11 cellular contexts compared by ENCODE assay signal in the genomic region with DNA sequence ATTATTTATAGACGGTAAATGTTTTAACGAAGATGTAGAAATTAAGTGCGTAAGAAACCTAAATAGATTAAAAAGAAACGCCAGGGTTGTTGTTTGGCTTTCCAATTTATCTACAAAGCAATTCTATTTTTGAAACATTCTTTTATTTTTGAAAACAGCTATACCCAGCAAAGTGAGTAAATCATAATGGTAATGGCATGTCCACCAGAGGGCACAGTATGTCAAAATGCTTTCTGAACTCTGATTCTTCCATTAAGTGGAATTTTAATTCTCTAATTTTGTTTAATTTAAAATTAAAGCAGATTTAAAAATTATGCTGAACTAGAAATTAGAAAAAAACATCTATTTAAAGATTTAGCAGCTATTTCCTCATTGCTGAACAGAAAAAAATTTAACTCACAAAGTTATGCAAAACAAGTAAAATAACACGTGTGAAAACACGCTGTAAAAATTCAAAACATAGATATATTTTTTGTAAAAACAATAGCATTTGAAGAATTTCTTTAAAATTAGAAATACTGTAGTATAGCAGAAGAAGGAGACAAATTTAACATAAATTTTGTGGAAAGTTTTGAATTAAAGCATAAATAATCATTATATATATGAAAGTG. TPM values are rescaled to one million over a fixed set of nuclear protein-coding genes. Genes with fewer than 3 reads are reported as not detected.
DNase-seq lines count a peak whose midpoint lies in the region; ATAC-seq and TF ChIP-seq lines count a peak whose summit lies in the region.
"Had no signal": no experiment of that assay in that cellular context is flagged by ENCODE, and none has a peak within 500 bp of the region (broad histone marks: within the 10 kb centered on the region; RNA-seq: fewer than 3 reads in every experiment).

No MANE protein-coding gene starts in this region.

- TF ChIP-seq RAD21 in Ishikawa (IDR thresholded peaks at IDR 0.05; ENCODE audit: low read depth) (peak; percentile 56), liver (IDR thresholded peaks at IDR 0.05) (peak; percentile 69 to 75)

- no peaks in the 10 kb centered on the region for H3K36me3 Mint-ChIP-seq in CD14-positive monocyte
- H3K36me3 Mint-ChIP-seq in stimulated activated effector memory CD8-positive, alpha-beta T cell treated with anti-CD3 and anti-CD28 coated beads, Interleukin-12 subunit alpha, Interleukin-12 subunit beta, amount 100 ng/mL, for 72 hours, result no peaks in the 10 kb centered on the region

- TF ChIP-seq EP300 in Ishikawa (IDR thresholded peaks at IDR 0.05; ENCODE audit: borderline replicate concordance) (no peak), ovary (IDR thresholded peaks at IDR 0.05) (no peak)

- H3K27ac Mint-ChIP-seq in CD14-positive monocyte, result no peak overlapping the region
- H3K27ac Mint-ChIP-seq in stimulated activated effector memory CD8-positive, alpha-beta T cell treated with anti-CD3 and anti-CD28 coated beads, Interleukin-12 subunit alpha, Interleukin-12 subunit beta, amount 100 ng/mL, for 72 hours, result no peak overlapping the region

- no peaks in the 10 kb centered on the region for H3K9me3 ChIP-seq in liver (ENCODE audit: control insufficient read depth in 4 of 4, low read length in 3 of 4)
- H3K9me3 ChIP-seq in ovary, result no peaks in the 10 kb centered on the region
- H3K9me3 ChIP-seq: neutrophil had no signal

- H3K9ac ChIP-seq in liver (ENCODE audit: low read depth in 1 of 2, low read length in 2 of 2), result no peak overlapping the region

- H3K27me3 ChIP-seq in liver (ENCODE audit: control insufficient read depth in 4 of 4, insufficient read depth in 4 of 4, low read length in 3 of 4) (no peaks in the 10 kb centered on the region), ovary (no peaks in the 10 kb centered on the region)
- H3K27me3 ChIP-seq: neutrophil had no signal

- no peak overlapping the region for H3K4me3 Mint-ChIP-seq in CD14-positive monocyte
- H3K4me3 Mint-ChIP-seq in stimulated activated effector memory CD8-positive, alpha-beta T cell treated with anti-CD3 and anti-CD28 coated beads, Interleukin-12 subunit alpha, Interleukin-12 subunit beta, amount 100 ng/mL, for 72 hours, result no peak overlapping the region

- H3K36me3 ChIP-seq in liver (ENCODE audit: control insufficient read depth in 4 of 4, insufficient read depth in 3 of 4, low read depth in 1 of 4, low read length in 3 of 4) (no peaks in the 10 kb centered on the region), ovary (no peaks in the 10 kb centered on the region)
- H3K36me3 ChIP-seq: neutrophil had no signal

- peaks cover 2 to 17% (median 9%) of the 10 kb centered on the region in 4 donors for H3K4me1 ChIP-seq in liver (ENCODE audit: control insufficient read depth in 4 of 4, insufficient read depth in 4 of 4, low read length in 3 of 4)
- peaks cover 3% of the 10 kb centered on the region for H3K4me1 ChIP-seq in ovary (ENCODE audit: insufficient read depth)

- TF ChIP-seq CTCF in CD14-positive monocyte (IDR thresholded peaks at IDR 0.05) (peak; percentile 27), liver (IDR thresholded peaks at IDR 0.05; ENCODE audit: low read depth, low read length, missing input control) (peak; percentile 53), ovary (IDR thresholded peaks at IDR 0.05) (no peak)

- H3K4me1 Mint-ChIP-seq in CD14-positive monocyte, result peaks cover 12% of the 10 kb centered on the region
- H3K4me1 Mint-ChIP-seq in stimulated activated effector memory CD8-positive, alpha-beta T cell treated with anti-CD3 and anti-CD28 coated beads, Interleukin-12 subunit alpha, Interleukin-12 subunit beta, amount 100 ng/mL, for 72 hours, result no peaks in the 10 kb centered on the region

- 78% methylated on average over 6 of the region's 6 CpGs for WGBS in liver
- WGBS in ovary, 3 donors, result 6 to 33% (median 10%) methylated on average over 6 of the region's 6 CpGs

- H3K4me3 ChIP-seq in liver (ENCODE audit: low read depth in 1 of 3, low read length in 3 of 3), result no peak overlapping the region
- H3K4me3 ChIP-seq in ovary, result no peak overlapping the region

- H3K27ac ChIP-seq in liver (ENCODE audit: low read depth in 1 of 2, low read length in 2 of 2), result no peak overlapping the region
- H3K27ac ChIP-seq in ovary, result no peak overlapping the region
- H3K27ac ChIP-seq: neutrophil had no signal

- DNase-seq in CD14-positive monocyte (ENCODE audit: low spot score) (no peak), amniotic stem cell (lab: John Stamatoyannopoulos, UW) (peak; percentile 23), anterior cingulate cortex (lab: John Stamatoyannopoulos, UW) (no peak), ovary (no peak)
- DNase-seq in activated CD4-positive, CD25-positive, alpha-beta regulatory T cell (lab: John Stamatoyannopoulos, UW), result no peak
- DNase-seq in stimulated activated effector memory CD8-positive, alpha-beta T cell treated with anti-CD3 and anti-CD28 coated beads, Interleukin-12 subunit alpha, Interleukin-12 subunit beta, amount 100 ng/mL, for 72 hours (ENCODE audit: low spot score in 2 of 2), result no peak
- DNase-seq: H7 had no signal

- H3K27me3 Mint-ChIP-seq in CD14-positive monocyte (ENCODE audit: low read depth in 3 of 3), result no peaks in the 10 kb centered on the region

- H3K9me3 Mint-ChIP-seq in CD14-positive monocyte, result peaks cover 0 to 3% (median 0%) of the 10 kb centered on the region in 7 donors
- H3K9me3 Mint-ChIP-seq in stimulated activated effector memory CD8-positive, alpha-beta T cell treated with anti-CD3 and anti-CD28 coated beads, Interleukin-12 subunit alpha, Interleukin-12 subunit beta, amount 100 ng/mL, for 72 hours, result no peaks in the 10 kb centered on the region

- no peak for ATAC-seq in stimulated activated effector memory CD8-positive, alpha-beta T cell treated with anti-CD3 and anti-CD28 coated beads, Interleukin-12 subunit alpha, Interleukin-12 subunit beta, amount 100 ng/mL, for 72 hours

- TF ChIP-seq POLR2A in ovary (IDR thresholded peaks at IDR 0.05), result no peak

- intact Hi-C loops in CD14-positive monocyte (cut with micrococcal nuclease), result no loop called here
- intact Hi-C loops in ovary (cut with DNase I), result loop anchor here in 1 of 4 donors (2.0 kb wide), 1 partner anchor 27 kb away; a partner anchor contains a TSS

TF ChIP-seq in Ishikawa, 13 proteins besides CTCF, POLR2A, EP300 and RAD21:
- TF ChIP-seq FOXM1 (IDR thresholded peaks at IDR 0.05; ENCODE audit: borderline replicate concordance, low read depth), result no peak
- TF ChIP-seq CREB1 (IDR thresholded peaks at IDR 0.05; ENCODE audit: low read depth), result no peak
- TF ChIP-seq TCF12 (IDR thresholded peaks at IDR 0.05; ENCODE audit: low read depth), result no peak
- no peak for TF ChIP-seq ZBTB7A (IDR thresholded peaks at IDR 0.05; ENCODE audit: low read depth)
- TF ChIP-seq TAF1 (IDR thresholded peaks at IDR 0.05; ENCODE audit: low read depth), result no peak
- TF ChIP-seq, protein P1, sequence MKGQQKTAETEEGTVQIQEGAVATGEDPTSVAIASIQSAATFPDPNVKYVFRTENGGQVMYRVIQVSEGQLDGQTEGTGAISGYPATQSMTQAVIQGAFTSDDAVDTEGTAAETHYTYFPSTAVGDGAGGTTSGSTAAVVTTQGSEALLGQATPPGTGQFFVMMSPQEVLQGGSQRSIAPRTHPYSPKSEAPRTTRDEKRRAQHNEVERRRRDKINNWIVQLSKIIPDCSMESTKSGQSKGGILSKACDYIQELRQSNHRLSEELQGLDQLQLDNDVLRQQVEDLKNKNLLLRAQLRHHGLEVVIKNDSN (IDR thresholded peaks at IDR 0.05), result no peak
- TF ChIP-seq CEBPB (IDR thresholded peaks at IDR 0.05), result no peak
- TF ChIP-seq EGR1 (IDR thresholded peaks at IDR 0.05), result no peak

TF ChIP-seq in liver, 16 proteins besides CTCF, POLR2A, EP300 and RAD21:
- TF ChIP-seq, protein P2, sequence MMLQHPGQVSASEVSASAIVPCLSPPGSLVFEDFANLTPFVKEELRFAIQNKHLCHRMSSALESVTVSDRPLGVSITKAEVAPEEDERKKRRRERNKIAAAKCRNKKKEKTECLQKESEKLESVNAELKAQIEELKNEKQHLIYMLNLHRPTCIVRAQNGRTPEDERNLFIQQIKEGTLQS (IDR thresholded peaks at IDR 0.05), result no peak
- TF ChIP-seq HNF4A (conservative IDR thresholded peaks at IDR 0.05) (no peak), GABPA (IDR thresholded peaks at IDR 0.05 in 1 of 2, conservative IDR thresholded peaks at IDR 0.05 in 1 of 2) (no peak), HNF4G (IDR thresholded peaks at IDR 0.05) (no peak)
- TF ChIP-seq, protein P3, sequence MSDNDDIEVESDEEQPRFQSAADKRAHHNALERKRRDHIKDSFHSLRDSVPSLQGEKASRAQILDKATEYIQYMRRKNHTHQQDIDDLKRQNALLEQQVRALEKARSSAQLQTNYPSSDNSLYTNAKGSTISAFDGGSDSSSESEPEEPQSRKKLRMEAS (IDR thresholded peaks at IDR 0.05), result no peak

RNA-seq across cellular contexts. Expression of a gene that starts 26.5 kb away (rescaled TPM):
- polyA plus RNA-seq in CD14-positive monocyte (not detected), liver (under 1 TPM; 0.15 to 0.38 TPM), ovary (1 to 10 TPM in 1 of 2 donors, under 1 TPM in 1; 0.85 to 1.0 TPM)
- total RNA-seq in liver (under 1 TPM; 0.08 to 0.09 TPM), ovary (1 to 10 TPM in 3 of 7 donors, under 1 TPM in 4; 0.38 to 1.6 (median 0.97) TPM)
- total RNA-seq: activated CD8-positive, alpha-beta memory T cell treated with anti-CD3 and anti-CD28 coated beads for 36 hours had no signal

Comparison
In these comparisons a context has a peak if more than half of its experiments do, and no peak if none do; other contexts are left out.
1. CTCF ChIP-seq: peak in CD14-positive monocyte (single experiment) and liver (single experiment); none in ovary (0 of 3).